Comparison of ENCODE assay signal across 21 cellular contexts in the genomic region with DNA sequence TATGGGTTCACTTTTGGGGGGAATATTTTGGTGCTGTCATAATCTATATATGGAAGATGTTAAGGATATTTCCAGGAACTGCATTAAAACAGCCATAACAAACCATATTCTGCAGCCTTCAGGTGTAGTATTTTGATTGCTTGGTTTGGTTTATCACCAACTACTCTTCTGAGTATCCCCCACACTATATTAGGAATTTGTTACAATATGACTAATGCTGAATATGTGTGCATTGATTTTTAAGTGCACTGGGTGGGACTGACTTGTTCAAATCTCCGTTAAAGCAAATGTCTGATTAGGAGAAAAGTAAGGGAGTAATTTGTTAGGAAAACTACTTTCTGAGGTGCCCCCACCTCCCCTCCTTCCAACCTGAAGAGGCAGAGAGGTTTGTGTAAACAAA.
"Had no signal": no experiment of that assay in that cellular context is flagged by ENCODE, and none has a peak within 500 bp of the region (broad histone marks: within the 10 kb centered on the region; RNA-seq: fewer than 3 reads in every experiment).

No MANE protein-coding gene starts in this region.

- H3K4me2 ChIP-seq: PC-9 had no signal

- ATAC-seq: Right ventricle myocardium inferior had no signal

- H3K4me3 ChIP-seq: adrenal gland, MG63, PC-9 had no signal

- DNase-seq: activated B cell treated with CpG ODN at 0.5 μM for 24 hours; activated CD4-positive, CD25-positive, alpha-beta regulatory T cell treated with anti-CD3 and anti-CD28 coated beads, Interleukin-2, amount 50 U/mL, for 72 hours; activated CD8-positive, alpha-beta memory T cell treated with anti-CD3 and anti-CD28 coated beads, Interleukin-2, amount 50 U/mL, for 48 hours; activated gamma-delta T cell; cerebellar nuclear complex; MG63; NCI-H1048; NCI-H1436 treated with DMSO at 0.1 percent for 48 hours; NCI-H2029; SW 1271 had no signal

- H3K9me3 ChIP-seq: adrenal gland had no signal

- H3K36me3 Mint-ChIP-seq: activated CD8-positive, alpha-beta memory T cell treated with anti-CD3 and anti-CD28 coated beads, Interleukin-2, amount 10 ng/mL, durations not matched to agents 7 days and 5 days; activated naive CD4-positive, alpha-beta T cell treated with anti-CD3 and anti-CD28 coated beads, Interleukin-2, amount 50 U/mL, for 72 hours; brain had no signal

- H3K4me1 Mint-ChIP-seq: activated B cell treated with CpG ODN at 0.5 μM for 24 hours; activated CD4-positive, alpha-beta memory T cell treated with anti-CD3 and anti-CD28 coated beads, Interleukin-2, amount 10 ng/mL, durations not matched to agents 7 days and 5 days; activated CD8-positive, alpha-beta memory T cell treated with anti-CD3 and anti-CD28 coated beads, Interleukin-2, amount 10 ng/mL, durations not matched to agents 7 days and 5 days; activated T-helper 17 cell treated with anti-CD3 and anti-CD28 coated beads, Interleukin-2, amount 50 U/mL, for 72 hours had no signal

- H3K4me3 Mint-ChIP-seq: activated B cell treated with CpG ODN at 0.5 μM for 24 hours; activated CD4-positive, alpha-beta memory T cell treated with anti-CD3 and anti-CD28 coated beads, Interleukin-2, amount 10 ng/mL, durations not matched to agents 7 days and 5 days; activated CD8-positive, alpha-beta memory T cell treated with anti-CD3 and anti-CD28 coated beads, Interleukin-2, amount 10 ng/mL, durations not matched to agents 7 days and 5 days; activated naive CD4-positive, alpha-beta T cell treated with anti-CD3 and anti-CD28 coated beads for 36 hours; activated T-helper 17 cell treated with anti-CD3 and anti-CD28 coated beads, Interleukin-2, amount 50 U/mL, for 72 hours; brain had no signal

- H3K27ac ChIP-seq: adrenal gland, PC-9, RWPE1, VCaP had no signal

- H3K27me3 Mint-ChIP-seq: activated B cell treated with CpG ODN at 0.5 μM for 24 hours; activated T-helper 17 cell treated with anti-CD3 and anti-CD28 coated beads, Interleukin-2, amount 50 U/mL, for 72 hours; brain had no signal

- H3K9me3 Mint-ChIP-seq: activated B cell treated with CpG ODN at 0.5 μM for 24 hours; activated CD4-positive, alpha-beta memory T cell treated with anti-CD3 and anti-CD28 coated beads, Interleukin-2, amount 10 ng/mL, durations not matched to agents 7 days and 5 days; activated naive CD4-positive, alpha-beta T cell treated with anti-CD3 and anti-CD28 coated beads for 36 hours; activated naive CD4-positive, alpha-beta T cell treated with anti-CD3 and anti-CD28 coated beads, Interleukin-2, amount 50 U/mL, for 72 hours; activated T-helper 17 cell treated with anti-CD3 and anti-CD28 coated beads, Interleukin-2, amount 50 U/mL, for 72 hours; brain had no signal

- H3K27me3 ChIP-seq: adrenal gland, MG63 had no signal

- H3K36me3 ChIP-seq: adrenal gland had no signal

- H3K27ac Mint-ChIP-seq: activated B cell treated with CpG ODN at 0.5 μM for 24 hours; activated CD4-positive, alpha-beta memory T cell treated with anti-CD3 and anti-CD28 coated beads, Interleukin-2, amount 10 ng/mL, durations not matched to agents 7 days and 5 days; activated CD8-positive, alpha-beta memory T cell treated with anti-CD3 and anti-CD28 coated beads, Interleukin-2, amount 10 ng/mL, durations not matched to agents 7 days and 5 days; activated naive CD4-positive, alpha-beta T cell treated with anti-CD3 and anti-CD28 coated beads for 36 hours; activated naive CD4-positive, alpha-beta T cell treated with anti-CD3 and anti-CD28 coated beads, Interleukin-2, amount 50 U/mL, for 72 hours; activated T-helper 17 cell treated with anti-CD3 and anti-CD28 coated beads, Interleukin-2, amount 50 U/mL, for 72 hours had no signal

- H2AFZ ChIP-seq: PC-9 had no signal
